In genomic region chr3:163572856-163573255, GRCh38 we compare ENCODE assay signal across 8 cellular contexts.
"Had no signal": no experiment of that assay in that cellular context is flagged by ENCODE, and none has a peak within 500 bp of the region (broad histone marks: within the 10 kb centered on the region; RNA-seq: fewer than 3 reads in every experiment).

No MANE protein-coding gene starts in this region.

- ATAC-seq: GM23338, HCT116 had no signal

- DNase-seq: GM23248, GOT3, H7, H9, HCEC 1CT, HFFc6 had no signal
